Comparison of ENCODE assay signal across 14 cellular contexts in the genomic region with DNA sequence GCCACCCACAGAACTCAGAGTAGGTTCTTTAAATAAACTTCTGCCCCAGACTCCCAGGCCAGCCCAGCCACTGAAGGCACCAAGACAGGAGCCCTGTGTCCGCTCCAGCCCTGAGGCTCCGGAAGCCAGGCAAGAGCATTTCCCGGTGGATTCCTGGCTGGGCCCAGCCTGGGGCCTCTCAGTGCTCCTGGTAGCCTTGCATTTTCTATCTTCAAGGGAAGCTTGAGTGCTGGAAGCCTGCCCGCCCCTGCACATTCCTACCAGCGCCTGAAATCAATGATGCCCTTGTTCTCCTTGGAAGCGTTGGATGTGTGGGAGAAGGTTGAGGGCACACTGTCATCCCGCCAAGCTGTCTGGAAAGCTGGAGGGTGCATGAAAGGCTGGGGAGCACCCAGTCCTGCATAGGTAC.
A peak's percentile ranks its signal among the peaks of the same experiment; 100 is the strongest.
DNase-seq lines count a peak whose midpoint lies in the region; ATAC-seq, FAIRE-seq and TF ChIP-seq lines count a peak whose summit lies in the region.
"Had no signal": no experiment of that assay in that cellular context is flagged by ENCODE, and none has a peak within 500 bp of the region (broad histone marks: within the 10 kb centered on the region; RNA-seq: fewer than 3 reads in every experiment).

No MANE protein-coding gene starts in this region.

- WGBS in IMR-90 (ENCODE audit: extremely low coverage in 2 of 2, insufficient read length in 1 of 2), 2 experiments = 60% methylated on average over 3 of the region's 7 CpGs; no CpG with 5 or more reads in 1 of the 2 experiments
- 0% methylated on average over 5 of the region's 7 CpGs for WGBS in HepG2 (ENCODE audit: low lambda C conversion rate)
- 7% methylated on average over 7 of the region's 7 CpGs for WGBS in smooth muscle cell (ENCODE audit: low lambda C conversion rate)

- TF ChIP-seq POLR2A in IMR-90 (IDR thresholded peaks at IDR 0.05; ENCODE audit: low read depth, low read length) (no peak), HepG2 (IDR thresholded peaks at IDR 0.05; ENCODE audit: insufficient read depth in 1 of 2, low read depth in 2 of 2, low read length in 2 of 2) (no peak)

- peak overlapping the region; percentile 81 for H2BK5ac ChIP-seq in IMR-90 (ENCODE audit: low read depth, low read length, poor library complexity, severe bottlenecking)

- ATAC-seq in IMR-90 (ENCODE audit: low read depth) (no peak; the same call in 1 of the 2 replicates), HepG2 (peak; percentile 87), T-cell (replicated peaks in 1 of 4) (no peak)
- ATAC-seq in natural killer cell treated with Interleukin-12 subunit alpha and Interleukin-12 subunit beta and Interleukin-15 and Interleukin-18, amount 100 ng/mL, for 72 hours = no peak
- ATAC-seq: activated CD8-positive, alpha-beta T cell treated with anti-CD3 and anti-CD28 coated beads for 36 hours; CD8-positive, alpha-beta T cell; effector memory CD8-positive, alpha-beta T cell had no signal

- POLR2A ChIA-PET in IMR-90 (lab: Charles Lee; ENCODE audit: unreplicated experiment) (no interaction called here), HepG2 (lab: Yijun Ruan, JAX) (interaction anchor here (0.6 to 2.5 kb wide), 8 partner anchors 13 to 443 kb away, joined by 3 to 10 read pairs (median 3); no protein-coding TSS in a partner anchor), T-cell (lab: Charles Lee) (interaction anchor here in 1 of 2 donors (0.6 kb wide), 1 partner anchor 392 kb away, joined by 3 read pairs; no protein-coding TSS in a partner anchor)

- H3K4me3 Mint-ChIP-seq in T-cell = no peak overlapping the region
- H3K4me3 Mint-ChIP-seq in natural killer cell treated with Interleukin-12 subunit alpha and Interleukin-12 subunit beta and Interleukin-15 and Interleukin-18, amount 100 ng/mL, for 72 hours = no peak overlapping the region
- H3K4me3 Mint-ChIP-seq: activated CD8-positive, alpha-beta T cell treated with anti-CD3 and anti-CD28 coated beads for 36 hours; activated naive CD8-positive, alpha-beta T cell; CD8-positive, alpha-beta T cell; effector memory CD8-positive, alpha-beta T cell had no signal

- H3K36me3 ChIP-seq in IMR-90 (ENCODE audit: control insufficient read depth, insufficient read depth, low read length) = no peaks in the 10 kb centered on the region
- H3K36me3 ChIP-seq in HepG2 (replicated peaks in 1 of 2; ENCODE audit: control insufficient read depth in 1 of 2, insufficient read depth in 2 of 2, low read length in 2 of 2) = no peaks in the 10 kb centered on the region
- H3K36me3 ChIP-seq in smooth muscle cell (ENCODE audit: low read depth) = no peaks in the 10 kb centered on the region

- H3K9ac ChIP-seq in IMR-90 (ENCODE audit: low read depth, low read length) (peak overlapping the region; percentile 52), HepG2 (ENCODE audit: insufficient read depth, low read depth, low read length) (peak overlapping the region; percentile 53), smooth muscle cell (ENCODE audit: low read depth) (peak overlapping the region; percentile 36)

- H3K14ac ChIP-seq in IMR-90 (replicated peaks; ENCODE audit: low read depth, low read length) = peak overlapping the region; percentile 75

- dilution Hi-C loops in IMR-90 (cut with HindIII; ENCODE audit: low sequenced_read_pairs, unreplicated experiment) = no loop called here

- H2BK15ac ChIP-seq in IMR-90 (ENCODE audit: low read depth, low read length) = peak overlapping the region; percentile 99

- H2AK5ac ChIP-seq in IMR-90 (ENCODE audit: low read depth, low read length) = peak overlapping the region; percentile 93

- peak in 1 of 2 experiments; percentile 34; a peak in 1 of 4 replicates for TF ChIP-seq EP300 in HepG2 (IDR thresholded peaks at IDR 0.05; ENCODE audit: low read depth in 2 of 2, low read length in 2 of 2)
- no peak for TF ChIP-seq EP300 in HepG2 (CRISPR knock-in tag; IDR thresholded peaks at IDR 0.05; ENCODE audit: borderline replicate concordance)

- H3K27me3 Mint-ChIP-seq in T-cell = no peaks in the 10 kb centered on the region
- peaks cover 0 to 5% of the 10 kb centered on the region in 2 donors for H3K27me3 Mint-ChIP-seq in natural killer cell treated with Interleukin-12 subunit alpha and Interleukin-12 subunit beta and Interleukin-15 and Interleukin-18, amount 100 ng/mL, for 72 hours
- H3K27me3 Mint-ChIP-seq: activated CD8-positive, alpha-beta T cell treated with anti-CD3 and anti-CD28 coated beads for 36 hours; activated naive CD8-positive, alpha-beta T cell; effector memory CD8-positive, alpha-beta T cell had no signal

- H3K79me2 ChIP-seq in HepG2 (ENCODE audit: insufficient read depth, low read length) (no peaks in the 10 kb centered on the region), smooth muscle cell (ENCODE audit: low read depth) (no peaks in the 10 kb centered on the region)

- peaks cover 9 to 13% (median 12%) of the 10 kb centered on the region in 3 donors for H3K4me1 Mint-ChIP-seq in T-cell
- H3K4me1 Mint-ChIP-seq in natural killer cell treated with Interleukin-12 subunit alpha and Interleukin-12 subunit beta and Interleukin-15 and Interleukin-18, amount 100 ng/mL, for 72 hours (ENCODE audit: low read depth in 2 of 2) = peaks cover 7 to 16% of the 10 kb centered on the region in 2 donors

- H2AFZ ChIP-seq in IMR-90 (replicated peaks; ENCODE audit: low read length, poor library complexity) (peak overlapping the region; percentile 85), HepG2 (ENCODE audit: low read length) (peak overlapping the region; percentile 21), smooth muscle cell (ENCODE audit: low read depth) (peak overlapping the region; percentile 62)

- H4K5ac ChIP-seq in IMR-90 (ENCODE audit: low read depth, low read length) = peak overlapping the region; percentile 96

- peak overlapping the region; percentile 39 for H2AK9ac ChIP-seq in IMR-90 (replicated peaks; ENCODE audit: low read depth, low read length, poor library complexity)

- H3K27ac ChIP-seq in IMR-90 (ENCODE audit: insufficient read depth, low read length) = peak overlapping the region; percentile 86
- H3K27ac ChIP-seq in HepG2 (ENCODE audit: extremely low read length, insufficient read depth, low read length) = peak overlapping the region; percentile 70
- H3K27ac ChIP-seq in smooth muscle cell (ENCODE audit: low read depth) = peak overlapping the region; percentile 88

- H3K79me1 ChIP-seq in IMR-90 (ENCODE audit: low read depth in 1 of 2, low read length in 2 of 2) = no peaks in the 10 kb centered on the region

- TF ChIP-seq RAD21 in IMR-90 (IDR thresholded peaks at IDR 0.05; ENCODE audit: low read length) (no peak), HepG2 (CRISPR knock-in tag; IDR thresholded peaks at IDR 0.05) (no peak)

- CTCF ChIA-PET in IMR-90 (lab: Yijun Ruan, JAX) = interaction anchor here (1.5 kb wide), 1 partner anchor 60 kb away, joined by 5 read pairs; no protein-coding TSS in a partner anchor
- CTCF ChIA-PET in HepG2 (lab: Yijun Ruan, JAX; ENCODE audit: low intra/inter-chr PET ratio, low total read pairs) = no interaction called here
- CTCF ChIA-PET in T-cell (lab: Charles Lee) = interaction anchor here in 1 of 2 donors (0.6 kb wide), 1 partner anchor 227 kb away, joined by 6 read pairs; no protein-coding TSS in a partner anchor

- peak overlapping the region; percentile 10; the same call in 1 of the 2 replicates for H3K4me2 ChIP-seq in IMR-90 (ENCODE audit: low read depth, low read length)
- peak overlapping the region; percentile 63 for H3K4me2 ChIP-seq in HepG2 (ENCODE audit: low read depth, low read length)
- H3K4me2 ChIP-seq in smooth muscle cell = peak overlapping the region; percentile 19

- H3F3A ChIP-seq in smooth muscle cell (ENCODE audit: low read depth) = peaks cover 14% of the 10 kb centered on the region

- no peak overlapping the region for H3K27ac Mint-ChIP-seq in T-cell
- no peak overlapping the region for H3K27ac Mint-ChIP-seq in natural killer cell treated with Interleukin-12 subunit alpha and Interleukin-12 subunit beta and Interleukin-15 and Interleukin-18, amount 100 ng/mL, for 72 hours
- H3K27ac Mint-ChIP-seq: activated CD8-positive, alpha-beta T cell treated with anti-CD3 and anti-CD28 coated beads for 36 hours; activated naive CD8-positive, alpha-beta T cell; CD8-positive, alpha-beta T cell; effector memory CD8-positive, alpha-beta T cell had no signal

- H3K36me3 Mint-ChIP-seq in T-cell = no peaks in the 10 kb centered on the region
- H3K36me3 Mint-ChIP-seq in natural killer cell treated with Interleukin-12 subunit alpha and Interleukin-12 subunit beta and Interleukin-15 and Interleukin-18, amount 100 ng/mL, for 72 hours = no peaks in the 10 kb centered on the region
- H3K36me3 Mint-ChIP-seq: activated naive CD8-positive, alpha-beta T cell; CD8-positive, alpha-beta T cell had no signal

- TF ChIP-seq CTCF in IMR-90 (conservative IDR thresholded peaks at IDR 0.05; ENCODE audit: low read depth, low read length) (no peak), astrocyte of the spinal cord (IDR thresholded peaks at IDR 0.05; ENCODE audit: low read depth, low read length) (no peak), HepG2 (CRISPR knock-in tag; IDR thresholded peaks at IDR 0.05) (no peak), smooth muscle cell (IDR thresholded peaks at IDR 0.05; ENCODE audit: borderline replicate concordance, insufficient read depth, poor library complexity, severe bottlenecking) (no peak)

- peaks cover 5% of the 10 kb centered on the region; the same call in 1 of the 2 replicates for H3K9me1 ChIP-seq in IMR-90 (ENCODE audit: insufficient read depth, low read length)

- DNase-seq in IMR-90 = peak; percentile 59
- peak; percentile 38 for DNase-seq in astrocyte of the spinal cord (ENCODE audit: low read depth, low spot score)
- peak; percentile 90 for DNase-seq in HepG2 (ENCODE audit: low spot score)
- peak; percentile 13 for DNase-seq in smooth muscle cell (lab: John Stamatoyannopoulos, UW; ENCODE audit: unreplicated experiment)
- no peak for DNase-seq in NCI-H128 (lab: John Stamatoyannopoulos, UW; ENCODE audit: unreplicated experiment)
- no peak for DNase-seq in T-cell
- DNase-seq in natural killer cell treated with Interleukin-12 subunit alpha and Interleukin-12 subunit beta and Interleukin-15 and Interleukin-18, amount 100 ng/mL, for 72 hours (ENCODE audit: low spot score) = no peak
- no peak for DNase-seq in cerebellar nuclear complex (lab: John Stamatoyannopoulos, UW)
- DNase-seq: activated CD8-positive, alpha-beta T cell treated with anti-CD3 and anti-CD28 coated beads for 36 hours; CD8-positive, alpha-beta T cell; effector memory CD8-positive, alpha-beta T cell; NCI-H187 treated with DMSO at 0.1 percent for 48 hours; stimulated activated CD8-positive, alpha-beta memory T cell treated with anti-CD3 and anti-CD28 coated beads, Interleukin-4, amount 100 ng/mL, for 48 hours had no signal

- peak; percentile 73 for FAIRE-seq in HepG2 (lab: Jason Lieb, UNC)

- peaks cover 12% of the 10 kb centered on the region for H3K4me1 ChIP-seq in IMR-90 (ENCODE audit: control insufficient read depth, insufficient read depth, low read length)
- H3K4me1 ChIP-seq in HepG2 (ENCODE audit: insufficient read depth, low read length) = peaks cover 67% of the 10 kb centered on the region
- H3K4me1 ChIP-seq in smooth muscle cell (ENCODE audit: low read depth) = peaks cover 4% of the 10 kb centered on the region

- H3K18ac ChIP-seq in IMR-90 (ENCODE audit: low read depth, low read length) = peak overlapping the region; percentile 93

- H3K27me3 ChIP-seq in IMR-90 (ENCODE audit: control insufficient read depth, insufficient read depth, low read length) = no peaks in the 10 kb centered on the region
- H3K27me3 ChIP-seq in HepG2 (ENCODE audit: control insufficient read depth in 1 of 2, insufficient read depth in 2 of 2, low read length in 2 of 2) = no peaks in the 10 kb centered on the region
- no peaks in the 10 kb centered on the region for H3K27me3 ChIP-seq in smooth muscle cell (ENCODE audit: low read depth)

- in situ Hi-C loops in IMR-90 (cut with MboI; ENCODE audit: low sequenced_read_pairs) (loop anchor here (10.0 to 25.0 kb wide), 3 partner anchors 209 to 671 kb away; partner anchors contain the start of gene HMGB1), astrocyte of the spinal cord (cut with HindIII; ENCODE audit: low sequenced_read_pairs) (no loop called here), HepG2 (cut with HindIII; ENCODE audit: extremely low pct_ligation_motif_present, low pct_unique_long_range_greater_than_20kb) (loop anchor here (5.0 kb wide), 1 partner anchor 57 kb away; no protein-coding TSS in a partner anchor)

- H2BK20ac ChIP-seq in IMR-90 (ENCODE audit: low read depth, low read length) = peak overlapping the region; percentile 94

- BruUV-seq in IMR-90 (replicated peaks; lab: Mats Ljungman, UMichigan) (no TSS peak), HepG2 (replicated peaks; lab: Mats Ljungman, UMichigan) (no TSS peak)

- peak overlapping the region; percentile 88 for H3K4ac ChIP-seq in IMR-90 (ENCODE audit: low read depth, low read length)

- peak overlapping the region; percentile 59 to 78 for H4K8ac ChIP-seq in IMR-90 (ENCODE audit: low read depth in 2 of 2, low read length in 2 of 2)

- H4K20me1 ChIP-seq in IMR-90 (ENCODE audit: insufficient read depth, low read length) (no peaks in the 10 kb centered on the region), HepG2 (ENCODE audit: insufficient read depth, low read length) (no peaks in the 10 kb centered on the region), smooth muscle cell (ENCODE audit: low read depth) (no peaks in the 10 kb centered on the region)

- no peaks in the 10 kb centered on the region for H3K9me3 ChIP-seq in IMR-90 (ENCODE audit: control insufficient read depth, insufficient read depth, low read length)
- H3K9me3 ChIP-seq in HepG2 (ENCODE audit: low read length) = no peaks in the 10 kb centered on the region
- H3K9me3 ChIP-seq in smooth muscle cell (replicated peaks; ENCODE audit: low read depth) = no peaks in the 10 kb centered on the region

- peak overlapping the region; percentile 68 for H4K91ac ChIP-seq in IMR-90 (ENCODE audit: insufficient read depth, low read depth, low read length)

- no peak overlapping the region; the same call in 1 of the 2 replicates for H3K23ac ChIP-seq in IMR-90 (ENCODE audit: low read depth, low read length)

- H2BK120ac ChIP-seq in IMR-90 (ENCODE audit: low read depth, low read length) = peak overlapping the region; percentile 94

- H3K9me3 Mint-ChIP-seq in T-cell = peaks cover 0 to 4% (median 0%) of the 10 kb centered on the region in 3 donors
- H3K9me3 Mint-ChIP-seq in natural killer cell treated with Interleukin-12 subunit alpha and Interleukin-12 subunit beta and Interleukin-15 and Interleukin-18, amount 100 ng/mL, for 72 hours = no peaks in the 10 kb centered on the region
- H3K9me3 Mint-ChIP-seq: activated CD8-positive, alpha-beta T cell treated with anti-CD3 and anti-CD28 coated beads for 36 hours; CD8-positive, alpha-beta T cell; effector memory CD8-positive, alpha-beta T cell had no signal

- no peak overlapping the region for H3K4me3 ChIP-seq in IMR-90 (ENCODE audit: insufficient read depth, low read depth, low read length)
- no peak overlapping the region for H3K4me3 ChIP-seq in astrocyte of the spinal cord (ENCODE audit: low read depth, low read length)
- H3K4me3 ChIP-seq in HepG2 (replicated peaks in 1 of 3; ENCODE audit: insufficient read depth in 1 of 3, low read depth in 2 of 3, low read length in 3 of 3) = peak overlapping the region in 2 of 3 experiments; percentile 11 to 37; a peak in 2 of 6 replicates
- H3K4me3 ChIP-seq in smooth muscle cell = no peak overlapping the region

- no peak overlapping the region for H3K56ac ChIP-seq in IMR-90 (ENCODE audit: extremely low read depth, insufficient read depth, low read length)

- intact Hi-C loops in IMR-90 (cut with micrococcal nuclease) (loop anchor here (2.0 to 10.0 kb wide), 3 partner anchors 59 to 209 kb away; no protein-coding TSS in a partner anchor), HepG2 (cut with micrococcal nuclease; ENCODE audit: unreplicated experiment) (loop anchor here (1.0 to 10.0 kb wide), 7 partner anchors 28 to 671 kb away; partner anchors contain the start of gene HMGB1)

Comparison
In these comparisons a context has a peak if more than half of its experiments do, and no peak if none do; other contexts are left out.
1. DNase-seq: peak in IMR-90 (single experiment), astrocyte of the spinal cord (single experiment), HepG2 (single experiment) and smooth muscle cell (single experiment); none in NCI-H128 (single experiment), T-cell (0 of 34), natural killer cell treated with Interleukin-12 subunit alpha and Interleukin-12 subunit beta and Interleukin-15 and Interleukin-18, amount 100 ng/mL, for 72 hours (single experiment) and cerebellar nuclear complex (0 of 2).
2. H2AFZ ChIP-seq: peak in every context shown above with its lines; median percentile 85 in IMR-90; 62 in smooth muscle cell; 21 in HepG2.
3. H3K4me2 ChIP-seq: peak in every context shown above with its lines; median percentile 63 in HepG2; 19 in smooth muscle cell; 10 in IMR-90.
4. H3K4me3 ChIP-seq: peak in HepG2 (2 of 3); none in IMR-90 (single experiment), astrocyte of the spinal cord (single experiment) and smooth muscle cell (single experiment).
5. Peak in every context shown above with its lines, with median percentiles within 50 percentile points of each other: H3K27ac ChIP-seq and H3K9ac ChIP-seq.